In genomic region chr9:90287567-90288274, GRCh38 we compare ENCODE assay signal across 9 cellular contexts.
A peak's percentile ranks its signal among the peaks of the same experiment; 100 is the strongest.
DNase-seq lines count a peak whose midpoint lies in the region; ATAC-seq and TF ChIP-seq lines count a peak whose summit lies in the region.
"Had no signal": no experiment of that assay in that cellular context is flagged by ENCODE, and none has a peak within 500 bp of the region (broad histone marks: within the 10 kb centered on the region; RNA-seq: fewer than 3 reads in every experiment).

No MANE protein-coding gene starts in this region.

- intact Hi-C loops in vagina (cut with DNase I), result no loop called here

- no peak for TF ChIP-seq POLR2A in vagina (IDR thresholded peaks at IDR 0.05)

- no peak for TF ChIP-seq CTCF in vagina (IDR thresholded peaks at IDR 0.05)

- H3K9me3 ChIP-seq in vagina, result no peaks in the 10 kb centered on the region
- H3K9me3 ChIP-seq in MG63, result no peaks in the 10 kb centered on the region

- H3K36me3 ChIP-seq in H7 (replicated peaks; ENCODE audit: control insufficient read depth, insufficient read depth, low read length) (no peaks in the 10 kb centered on the region), vagina (no peaks in the 10 kb centered on the region), MG63 (no peaks in the 10 kb centered on the region)

- ATAC-seq in GM18520 (IDR thresholded peaks at IDR 0.05; ENCODE audit: unreplicated experiment), result peak; percentile 89
- ATAC-seq in GM21381 (IDR thresholded peaks at IDR 0.05; ENCODE audit: unreplicated experiment), result peak; percentile 94
- ATAC-seq in HG03354 (IDR thresholded peaks at IDR 0.05; ENCODE audit: poor library complexity, severe bottlenecking, unreplicated experiment), result peak; percentile 97
- ATAC-seq: HCT116 had no signal

- H3K27me3 ChIP-seq in H7 (ENCODE audit: control insufficient read depth, insufficient read depth, low read length) (no peaks in the 10 kb centered on the region), vagina (no peaks in the 10 kb centered on the region), MG63 (no peaks in the 10 kb centered on the region)

- DNase-seq in kidney tubule cell (ENCODE audit: low spot score) (peak; percentile 81), H7 (no peak), vagina (ENCODE audit: extremely low spot score in 2 of 2) (no peak), MG63 (no peak), HT-29 (ENCODE audit: low spot score) (no peak)

- H3K4me3 ChIP-seq in H7 (ENCODE audit: insufficient read depth, low read depth, low read length) (no peak overlapping the region), vagina (no peak overlapping the region), MG63 (no peak overlapping the region)

- no peak overlapping the region for H3K27ac ChIP-seq in vagina

- no peaks in the 10 kb centered on the region for H3K4me1 ChIP-seq in vagina
